In the genomic region with DNA sequence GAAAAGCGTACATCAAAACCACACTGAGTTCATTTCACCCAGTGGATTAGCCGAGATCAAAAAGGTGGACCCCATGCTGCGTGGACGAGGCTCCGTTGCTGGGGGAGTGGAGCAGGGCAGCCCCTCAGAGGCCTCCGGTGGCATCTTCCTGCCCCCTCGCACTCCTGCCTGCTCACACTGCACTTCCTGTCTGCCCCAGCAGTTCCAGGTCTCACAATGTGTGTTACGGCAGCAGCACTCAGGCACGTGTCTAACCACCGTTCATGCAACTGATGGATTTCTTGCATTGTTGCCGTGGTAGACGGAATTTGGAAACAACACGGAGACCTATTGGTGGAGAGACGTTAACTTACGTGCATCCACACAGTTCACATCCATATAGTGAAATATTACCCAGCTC, we compare ENCODE assay signal across 19 cellular contexts.
"Had no signal": no experiment of that assay in that cellular context is flagged by ENCODE, and none has a peak within 500 bp of the region (broad histone marks: within the 10 kb centered on the region; RNA-seq: fewer than 3 reads in every experiment).

No MANE protein-coding gene starts in this region.

- H3K27ac ChIP-seq: colonic mucosa, prostate gland, SJCRH30, skin epidermis, suprapubic skin had no signal

- H3K4me1 ChIP-seq: colonic mucosa, prostate gland, SJCRH30, suprapubic skin had no signal

- H3K4me3 Mint-ChIP-seq: immature natural killer cell, nephron, type B pancreatic cell had no signal

- H3K27me3 Mint-ChIP-seq: type B pancreatic cell had no signal

- H3K9me3 Mint-ChIP-seq: immature natural killer cell, nephron, type B pancreatic cell had no signal

- DNase-seq: activated CD4-positive, alpha-beta T cell treated with anti-CD3 and anti-CD28 coated beads, Interleukin-2, amount 50 U/mL, for 1 hour; activated CD4-positive, CD25-positive, alpha-beta regulatory T cell; activated gamma-delta T cell treated with Interleukin-2 at 50 U/mL for 16 hours; activated T-cell treated with anti-CD3 and anti-CD28 coated beads, Interleukin-2, amount 50 U/mL, for 48 hours; colonic mucosa; foreskin melanocyte; head of caudate nucleus; immature natural killer cell; right cardiac atrium; SJCRH30; stimulated activated CD4-positive, alpha-beta T cell treated with anti-CD3 and anti-CD28 coated beads, Interleukin-15, amount 100 ng/mL, for 24 hours; stimulated activated CD4-positive, alpha-beta T cell treated with anti-CD3 and anti-CD28 coated beads, Interleukin-4, amount 100 ng/mL, for 1 hour; stimulated activated naive CD4-positive, alpha-beta T cell treated with Interleukin-2 at 50 U/mL for 16 hours had no signal

- H3K27me3 ChIP-seq: cardiac muscle cell, colonic mucosa, SJCRH30, suprapubic skin had no signal

- H3K4me1 Mint-ChIP-seq: immature natural killer cell had no signal

- ATAC-seq: right cardiac atrium had no signal

- H3K27ac Mint-ChIP-seq: immature natural killer cell, type B pancreatic cell had no signal
